20 cellular contexts compared by ENCODE assay signal in the genomic region with DNA sequence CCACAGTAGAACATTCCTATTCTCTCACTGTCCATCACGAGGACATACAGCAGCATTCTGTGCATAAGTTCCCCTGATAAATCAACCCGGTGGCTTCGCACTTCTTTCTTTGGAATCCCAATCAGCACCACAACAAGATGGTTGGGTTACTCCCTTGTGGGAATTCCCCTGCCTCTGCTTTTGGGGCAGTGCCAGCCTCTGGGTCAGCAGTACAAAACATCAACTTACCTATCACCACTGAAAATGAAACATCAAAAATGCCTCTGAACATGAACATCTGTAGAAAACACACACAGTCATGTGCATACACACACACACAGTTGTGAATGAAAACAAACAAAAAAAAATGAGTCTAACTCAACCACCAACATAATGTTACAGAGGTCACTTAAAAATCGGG.
"Had no signal": no experiment of that assay in that cellular context is flagged by ENCODE, and none has a peak within 500 bp of the region (broad histone marks: within the 10 kb centered on the region; RNA-seq: fewer than 3 reads in every experiment).

No MANE protein-coding gene starts in this region.

- ATAC-seq: esophagus mucosa; heart left ventricle; lower lobe of right lung; natural killer cell treated with Interleukin-12 subunit alpha and Interleukin-12 subunit beta and Interleukin-15 and Interleukin-18, amount 100 ng/mL, for 72 hours; pancreas; right cardiac atrium had no signal

- H3K36me3 ChIP-seq: heart left ventricle, left ventricle myocardium inferior, lower lobe of right lung, pancreas, stomach, thoracic aorta, transverse colon had no signal

- H3K27me3 ChIP-seq: heart left ventricle, pancreas, stomach, transverse colon had no signal

- H3K4me3 ChIP-seq: coronary artery, heart left ventricle, left ventricle myocardium inferior, lower lobe of right lung, pancreas, stomach, thoracic aorta, transverse colon had no signal

- DNase-seq: effector CD4-positive, alpha-beta T cell; heart left ventricle; hypothalamus; left ventricle myocardium inferior; lower lobe of right lung; mesenchymal stem cell; midbrain; occipital lobe; pancreas; right cardiac atrium; small intestine; stimulated activated CD4-positive, alpha-beta T cell treated with anti-CD3 and anti-CD28 coated beads, Interleukin-12 subunit alpha, Interleukin-12 subunit beta, amount 100 ng/mL, for 4 hours; stimulated activated naive CD4-positive, alpha-beta T cell; stomach; substantia nigra; transverse colon had no signal

- H3K4me1 ChIP-seq: heart left ventricle, left ventricle myocardium inferior, lower lobe of right lung, pancreas, stomach, transverse colon had no signal

- H3K27ac ChIP-seq: coronary artery, heart left ventricle, left ventricle myocardium inferior, lower lobe of right lung, pancreas, stomach, thoracic aorta, transverse colon had no signal
